Comparison of ENCODE assay signal across 8 cellular contexts in genomic region chr1:24526940-24527542, GRCh38. TPM values are rescaled to one million over a fixed set of nuclear protein-coding genes. Genes with fewer than 3 reads are reported as not detected.
DNase-seq lines count a peak whose midpoint lies in the region; ATAC-seq and TF ChIP-seq lines count a peak whose summit lies in the region.

No MANE protein-coding gene starts in this region.

- peaks cover 8% of the 10 kb centered on the region for H3K36me3 ChIP-seq in RWPE2 (ENCODE audit: low read depth)
- H3K36me3 ChIP-seq in breast epithelium: no peaks in the 10 kb centered on the region
- no peaks in the 10 kb centered on the region for H3K36me3 ChIP-seq in SJCRH30

- peaks cover 9 to 44% of the 10 kb centered on the region in 2 donors for H3K27me3 Mint-ChIP-seq in natural killer cell (ENCODE audit: low read depth in 2 of 2)
- peaks cover 12 to 19% of the 10 kb centered on the region in 2 donors for H3K27me3 Mint-ChIP-seq in natural killer cell treated with Interleukin-12 subunit alpha and Interleukin-12 subunit beta and Interleukin-15 and Interleukin-18, amount 100 ng/mL, for 72 hours
- H3K27me3 Mint-ChIP-seq in naive thymus-derived CD8-positive, alpha-beta T cell: no peaks in the 10 kb centered on the region

- DNase-seq in natural killer cell (no peak), RWPE2 (ENCODE audit: low spot score) (no peak), breast epithelium (ENCODE audit: low spot score in 2 of 2) (no peak), SJCRH30 (no peak), cortex of kidney (lab: John Stamatoyannopoulos, UW) (no peak)
- no peak for DNase-seq in natural killer cell treated with Interleukin-12 subunit alpha and Interleukin-12 subunit beta and Interleukin-15 and Interleukin-18, amount 100 ng/mL, for 72 hours (ENCODE audit: low spot score)
- peak in 9 of 10 donors; percentile 15 to 76 (median 56) for DNase-seq in naive thymus-derived CD8-positive, alpha-beta T cell

- TF ChIP-seq POLR2A in breast epithelium (IDR thresholded peaks at IDR 0.05): no peak

- no peaks in the 10 kb centered on the region for H3K4me1 Mint-ChIP-seq in natural killer cell
- H3K4me1 Mint-ChIP-seq in natural killer cell treated with Interleukin-12 subunit alpha and Interleukin-12 subunit beta and Interleukin-15 and Interleukin-18, amount 100 ng/mL, for 72 hours (ENCODE audit: low read depth in 2 of 2): no peaks in the 10 kb centered on the region
- H3K4me1 Mint-ChIP-seq in naive thymus-derived CD8-positive, alpha-beta T cell: peaks cover 35 to 74% (median 71%) of the 10 kb centered on the region in 4 donors

- H3K9me3 ChIP-seq in RWPE2 (ENCODE audit: severe bottlenecking) (no peaks in the 10 kb centered on the region), breast epithelium (no peaks in the 10 kb centered on the region), SJCRH30 (replicated peaks) (no peaks in the 10 kb centered on the region)

- peak in 1 of 3 donors; percentile 42 for ATAC-seq in natural killer cell
- ATAC-seq in natural killer cell treated with Interleukin-12 subunit alpha and Interleukin-12 subunit beta and Interleukin-15 and Interleukin-18, amount 100 ng/mL, for 72 hours: no peak
- ATAC-seq in RWPE2 (ENCODE audit: low read depth): no peak
- peak; percentile 76 to 83 for ATAC-seq in naive thymus-derived CD8-positive, alpha-beta T cell
- ATAC-seq in HG03045 (IDR thresholded peaks at IDR 0.05; ENCODE audit: unreplicated experiment): no peak

- H3K27ac Mint-ChIP-seq in natural killer cell: no peak overlapping the region
- H3K27ac Mint-ChIP-seq in natural killer cell treated with Interleukin-12 subunit alpha and Interleukin-12 subunit beta and Interleukin-15 and Interleukin-18, amount 100 ng/mL, for 72 hours: no peak overlapping the region
- peak overlapping the region; percentile 66 to 96 (median 89) for H3K27ac Mint-ChIP-seq in naive thymus-derived CD8-positive, alpha-beta T cell

- H3K4me3 ChIP-seq in RWPE2 (ENCODE audit: severe bottlenecking): no peak overlapping the region
- no peak overlapping the region for H3K4me3 ChIP-seq in breast epithelium
- no peak overlapping the region for H3K4me3 ChIP-seq in SJCRH30

- H3K9me3 Mint-ChIP-seq in natural killer cell: no peaks in the 10 kb centered on the region
- H3K9me3 Mint-ChIP-seq in natural killer cell treated with Interleukin-12 subunit alpha and Interleukin-12 subunit beta and Interleukin-15 and Interleukin-18, amount 100 ng/mL, for 72 hours: no peaks in the 10 kb centered on the region
- no peaks in the 10 kb centered on the region for H3K9me3 Mint-ChIP-seq in naive thymus-derived CD8-positive, alpha-beta T cell

- TF ChIP-seq CTCF in natural killer cell (IDR thresholded peaks at IDR 0.05): peak; percentile 54
- peak; percentile 58 for TF ChIP-seq CTCF in RWPE2 (IDR thresholded peaks at IDR 0.05; ENCODE audit: poor library complexity, severe bottlenecking)
- peak in 2 of 3 donors; percentile 11 to 29 for TF ChIP-seq CTCF in breast epithelium (IDR thresholded peaks at IDR 0.05)

- H3K4me1 ChIP-seq in RWPE2 (ENCODE audit: insufficient read depth, poor library complexity, severe bottlenecking) (peaks cover 3% of the 10 kb centered on the region), breast epithelium (no peaks in the 10 kb centered on the region), SJCRH30 (peaks cover 4% of the 10 kb centered on the region; the same call in 1 of the 2 replicates)

- H3K27ac ChIP-seq in RWPE2 (ENCODE audit: poor library complexity, severe bottlenecking): no peak overlapping the region
- no peak overlapping the region for H3K27ac ChIP-seq in breast epithelium
- H3K27ac ChIP-seq in SJCRH30: no peak overlapping the region

- H3K36me3 Mint-ChIP-seq in natural killer cell: no peaks in the 10 kb centered on the region
- no peaks in the 10 kb centered on the region for H3K36me3 Mint-ChIP-seq in natural killer cell treated with Interleukin-12 subunit alpha and Interleukin-12 subunit beta and Interleukin-15 and Interleukin-18, amount 100 ng/mL, for 72 hours
- H3K36me3 Mint-ChIP-seq in naive thymus-derived CD8-positive, alpha-beta T cell: peaks cover 0 to 77% (median 15%) of the 10 kb centered on the region in 3 donors

- POLR2A ChIA-PET in naive thymus-derived CD8-positive, alpha-beta T cell (lab: Charles Lee): interaction anchor here (0.5 to 4.9 kb wide), 8 partner anchors 9 to 112 kb away, joined by 3 to 77 read pairs (median 6); partner anchors contain the start of genes NIPAL3 and RCAN3

- H3K27me3 ChIP-seq in RWPE2 (ENCODE audit: insufficient read depth, poor library complexity, severe bottlenecking): no peaks in the 10 kb centered on the region
- no peaks in the 10 kb centered on the region for H3K27me3 ChIP-seq in breast epithelium
- H3K27me3 ChIP-seq in SJCRH30: peaks cover 12% of the 10 kb centered on the region; the same call in 1 of the 2 replicates

- intact Hi-C loops in natural killer cell (cut with micrococcal nuclease) (loop anchor here (1.0 kb wide), 1 partner anchor 112 kb away; the partner anchor contains the start of gene NIPAL3), breast epithelium (cut with DNase I; ENCODE audit: low total_unique reads) (no loop called here)

- H3K4me3 Mint-ChIP-seq in natural killer cell: no peak overlapping the region
- H3K4me3 Mint-ChIP-seq in natural killer cell treated with Interleukin-12 subunit alpha and Interleukin-12 subunit beta and Interleukin-15 and Interleukin-18, amount 100 ng/mL, for 72 hours: no peak overlapping the region
- peak overlapping the region in 6 of 10 donors; percentile 26 to 72 (median 42) for H3K4me3 Mint-ChIP-seq in naive thymus-derived CD8-positive, alpha-beta T cell

RNA-seq across cellular contexts. Expression of gene RCAN3, which starts 24.4 kb away (rescaled TPM):
- total RNA-seq in natural killer cell: 1 to 10 TPM; 4.5 to 8.1 (median 7.9) TPM
- total RNA-seq in natural killer cell treated with Interleukin-12 subunit alpha and Interleukin-12 subunit beta and Interleukin-15 and Interleukin-18, amount 100 ng/mL, for 72 hours: 1 to 10 TPM; 1.9 to 2.7 TPM
- 10 to 100 TPM in 1 of 3 donors, 1 to 10 TPM in 2; 5.0 to 22.7 (median 8.8) TPM for total RNA-seq in breast epithelium
- total RNA-seq in naive thymus-derived CD8-positive, alpha-beta T cell: 100 to 1,000 TPM; 212 to 217 TPM
- polyA plus RNA-seq in naive thymus-derived CD8-positive, alpha-beta T cell: 100 to 1,000 TPM; 103 to 152 (median 150) TPM
- 0.18 and 0.25 TPM in 2 replicates for total RNA-seq in SJCRH30 (2014; rRNA removed; shearing (Covaris generic))

RNA-seq across cellular contexts. Expression of gene NCMAP, which starts 28.8 kb away (rescaled TPM):
- total RNA-seq in natural killer cell: not detected
- total RNA-seq in natural killer cell treated with Interleukin-12 subunit alpha and Interleukin-12 subunit beta and Interleukin-15 and Interleukin-18, amount 100 ng/mL, for 72 hours: not detected
- total RNA-seq in breast epithelium: 1 to 10 TPM in 1 of 3 donors, under 1 TPM in 2; 0.16 to 8.2 (median 0.98) TPM
- total RNA-seq in naive thymus-derived CD8-positive, alpha-beta T cell: under 1 TPM in 1 of 2 experiments, not detected in 1; 0.21 TPM
- polyA plus RNA-seq in naive thymus-derived CD8-positive, alpha-beta T cell: under 1 TPM in 2 of 3 donors, not detected in 1; 0.03 to 0.09 TPM
- total RNA-seq in SJCRH30 (2014; rRNA removed; shearing (Covaris generic)): not detected in 2 replicates

Comparison
In these comparisons a context has a peak if more than half of its experiments do, and no peak if none do; other contexts are left out.
1. ATAC-seq: peak in naive thymus-derived CD8-positive, alpha-beta T cell (2 of 2); none in natural killer cell treated with Interleukin-12 subunit alpha and Interleukin-12 subunit beta and Interleukin-15 and Interleukin-18, amount 100 ng/mL, for 72 hours (0 of 2), RWPE2 (single experiment) and HG03045 (single experiment).
2. DNase-seq: peak in naive thymus-derived CD8-positive, alpha-beta T cell (9 of 10); none in natural killer cell (single experiment), natural killer cell treated with Interleukin-12 subunit alpha and Interleukin-12 subunit beta and Interleukin-15 and Interleukin-18, amount 100 ng/mL, for 72 hours (single experiment), RWPE2 (single experiment), breast epithelium (0 of 2), SJCRH30 (0 of 2) and cortex of kidney (single experiment).
3. H3K27ac Mint-ChIP-seq: peak in naive thymus-derived CD8-positive, alpha-beta T cell (10 of 10); none in natural killer cell (0 of 2) and natural killer cell treated with Interleukin-12 subunit alpha and Interleukin-12 subunit beta and Interleukin-15 and Interleukin-18, amount 100 ng/mL, for 72 hours (0 of 2).
4. H3K4me3 Mint-ChIP-seq: peak in naive thymus-derived CD8-positive, alpha-beta T cell (6 of 10); none in natural killer cell (single experiment) and natural killer cell treated with Interleukin-12 subunit alpha and Interleukin-12 subunit beta and Interleukin-15 and Interleukin-18, amount 100 ng/mL, for 72 hours (single experiment).
5. RNA of gene RCAN3, which starts 24.4 kb away (total RNA-seq): 212 to 217 TPM in naive thymus-derived CD8-positive, alpha-beta T cell; 5.0 to 22.7 TPM in breast epithelium, 4.5 to 8.1 TPM in natural killer cell, 1.9 to 2.7 TPM in natural killer cell treated with Interleukin-12 subunit alpha and Interleukin-12 subunit beta and Interleukin-15 and Interleukin-18, amount 100 ng/mL, for 72 hours and 0.18 to 0.25 TPM in SJCRH30; every median in the first group is over 4 times any median in the second.
6. Peak in every context shown above with its lines, with median percentiles within 50 percentile points of each other: CTCF ChIP-seq.